Comparison of ENCODE assay signal across 2 cellular contexts in genomic region chr13:95704510-95704909, GRCh38.
TF ChIP-seq lines count a peak whose summit lies in the region.

No MANE protein-coding gene starts in this region.

TF ChIP-seq in HCT116, 20 proteins besides CTCF, POLR2A, EP300 and RAD21 (continued from another document):
- no peak for TF ChIP-seq ZFX (IDR thresholded peaks at IDR 0.05)
- TF ChIP-seq ELF1 (IDR thresholded peaks at IDR 0.05; ENCODE audit: borderline replicate concordance, low read depth) = no peak
- TF ChIP-seq TCF7L2 (IDR thresholded peaks at IDR 0.05; ENCODE audit: borderline replicate concordance, extremely low read depth, insufficient read depth, insufficient read length) = no peak
- no peak for TF ChIP-seq CBX3 (IDR thresholded peaks at IDR 0.05; ENCODE audit: low read depth)
- no peak for TF ChIP-seq YY1 (IDR thresholded peaks at IDR 0.05; ENCODE audit: extremely low read depth, insufficient replicate concordance, low read depth, low read length)
- no peak for TF ChIP-seq ATF3 (IDR thresholded peaks at IDR 0.05)
- no peak for TF ChIP-seq MAX (IDR thresholded peaks at IDR 0.05)
- TF ChIP-seq SP1 (IDR thresholded peaks at IDR 0.05; ENCODE audit: low read depth) = no peak
- no peak for TF ChIP-seq CEBPB (IDR thresholded peaks at IDR 0.05; ENCODE audit: low read depth)
- TF ChIP-seq REST (IDR thresholded peaks at IDR 0.05; ENCODE audit: low read depth) = no peak
- no peak for TF ChIP-seq POLR2AphosphoS5 (IDR thresholded peaks at IDR 0.05; ENCODE audit: low read depth, low read length)
- TF ChIP-seq EZH2 (IDR thresholded peaks at IDR 0.05) = no peak
- no peak for TF ChIP-seq FOSL1 (IDR thresholded peaks at IDR 0.05; ENCODE audit: low read depth)
- TF ChIP-seq, protein P1, sequence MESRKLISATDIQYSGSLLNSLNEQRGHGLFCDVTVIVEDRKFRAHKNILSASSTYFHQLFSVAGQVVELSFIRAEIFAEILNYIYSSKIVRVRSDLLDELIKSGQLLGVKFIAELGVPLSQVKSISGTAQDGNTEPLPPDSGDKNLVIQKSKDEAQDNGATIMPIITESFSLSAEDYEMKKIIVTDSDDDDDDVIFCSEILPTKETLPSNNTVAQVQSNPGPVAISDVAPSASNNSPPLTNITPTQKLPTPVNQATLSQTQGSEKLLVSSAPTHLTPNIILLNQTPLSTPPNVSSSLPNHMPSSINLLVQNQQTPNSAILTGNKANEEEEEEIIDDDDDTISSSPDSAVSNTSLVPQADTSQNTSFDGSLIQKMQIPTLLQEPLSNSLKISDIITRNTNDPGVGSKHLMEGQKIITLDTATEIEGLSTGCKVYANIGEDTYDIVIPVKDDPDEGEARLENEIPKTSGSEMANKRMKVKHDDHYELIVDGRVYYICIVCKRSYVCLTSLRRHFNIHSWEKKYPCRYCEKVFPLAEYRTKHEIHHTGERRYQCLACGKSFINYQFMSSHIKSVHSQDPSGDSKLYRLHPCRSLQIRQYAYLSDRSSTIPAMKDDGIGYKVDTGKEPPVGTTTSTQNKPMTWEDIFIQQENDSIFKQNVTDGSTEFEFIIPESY (IDR thresholded peaks at IDR 0.05; ENCODE audit: extremely low read depth, insufficient replicate concordance, low read length) = no peak

TF ChIP-seq in SK-N-SH, 30 proteins besides CTCF, POLR2A, EP300 and RAD21:
- TF ChIP-seq, protein P2, sequence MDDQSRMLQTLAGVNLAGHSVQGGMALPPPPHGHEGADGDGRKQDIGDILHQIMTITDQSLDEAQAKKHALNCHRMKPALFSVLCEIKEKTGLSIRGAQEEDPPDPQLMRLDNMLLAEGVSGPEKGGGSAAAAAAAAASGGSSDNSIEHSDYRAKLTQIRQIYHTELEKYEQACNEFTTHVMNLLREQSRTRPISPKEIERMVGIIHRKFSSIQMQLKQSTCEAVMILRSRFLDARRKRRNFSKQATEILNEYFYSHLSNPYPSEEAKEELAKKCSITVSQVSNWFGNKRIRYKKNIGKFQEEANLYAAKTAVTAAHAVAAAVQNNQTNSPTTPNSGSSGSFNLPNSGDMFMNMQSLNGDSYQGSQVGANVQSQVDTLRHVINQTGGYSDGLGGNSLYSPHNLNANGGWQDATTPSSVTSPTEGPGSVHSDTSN (IDR thresholded peaks at IDR 0.05) = no peak
- TF ChIP-seq MAX (IDR thresholded peaks at IDR 0.05; ENCODE audit: low read depth) (no peak), REST (IDR thresholded peaks at IDR 0.05; ENCODE audit: low read depth, low read length) (no peak), SMC3 (IDR thresholded peaks at IDR 0.05; ENCODE audit: low read depth, low read length) (peak; percentile 12; the same call in 1 of the 2 replicates), TAF1 (IDR thresholded peaks at IDR 0.05; ENCODE audit: borderline replicate concordance, low read depth, low read length) (no peak), POLR2AphosphoS5 (IDR thresholded peaks at IDR 0.05; ENCODE audit: low read depth, low read length) (no peak), RCOR1 (IDR thresholded peaks at IDR 0.05; ENCODE audit: low read length) (no peak), NRF1 (IDR thresholded peaks at IDR 0.05; ENCODE audit: low read depth, low read length) (no peak), TEAD4 (IDR thresholded peaks at IDR 0.05; ENCODE audit: borderline replicate concordance, insufficient read depth) (no peak), YY1 (IDR thresholded peaks at IDR 0.05; ENCODE audit: low read depth) (no peak), RXRA (IDR thresholded peaks at IDR 0.05; ENCODE audit: borderline replicate concordance, low read depth) (no peak), GATA2 (CRISPR knock-in tag; IDR thresholded peaks at IDR 0.05) (0 out of 2 replicates have a peak, but pooled peaks have one; percentile 1), EZH2phosphoT487 (IDR thresholded peaks at IDR 0.05; ENCODE audit: borderline replicate concordance, low read depth) (no peak), MEF2A (IDR thresholded peaks at IDR 0.05; ENCODE audit: borderline replicate concordance, low read depth) (no peak)
